ENCODE assay signal across 8 cellular contexts in genomic region chr5:115586525-115587146, GRCh38. TPM values are rescaled to one million over a fixed set of nuclear protein-coding genes. Genes with fewer than 3 reads are reported as not detected.
DNase-seq lines count a peak whose midpoint lies in the region; ATAC-seq and FAIRE-seq lines count a peak whose summit lies in the region.

No MANE protein-coding gene starts in this region.

- POLR2A ChIA-PET in naive thymus-derived CD4-positive, alpha-beta T cell (lab: Charles Lee), result no interaction called here

- H3K27me3 ChIP-seq in naive thymus-derived CD4-positive, alpha-beta T cell (ENCODE audit: control insufficient read depth in 2 of 2, insufficient read depth in 2 of 2, low read length in 2 of 2), result no peaks in the 10 kb centered on the region

- peaks cover 0 to 5% (median 0%) of the 10 kb centered on the region in 5 donors for H3K27me3 Mint-ChIP-seq in naive thymus-derived CD4-positive, alpha-beta T cell

- no peaks in the 10 kb centered on the region for H3K4me1 Mint-ChIP-seq in naive thymus-derived CD4-positive, alpha-beta T cell

- H3K36me3 ChIP-seq in naive thymus-derived CD4-positive, alpha-beta T cell (ENCODE audit: control insufficient read depth in 2 of 3, insufficient read depth in 3 of 3, low read length in 3 of 3), result no peaks in the 10 kb centered on the region

- FAIRE-seq in A204.1 (lab: Jason Lieb, UNC) (peak; percentile 87), GM18507 (lab: Jason Lieb, UNC) (peak; percentile 56)

- no peak overlapping the region for H3K27ac Mint-ChIP-seq in naive thymus-derived CD4-positive, alpha-beta T cell

- peak; percentile 56 for ATAC-seq in naive thymus-derived CD4-positive, alpha-beta T cell
- ATAC-seq in GM18858 (IDR thresholded peaks at IDR 0.05; ENCODE audit: unreplicated experiment), result no peak

- no peaks in the 10 kb centered on the region for H3K36me3 Mint-ChIP-seq in naive thymus-derived CD4-positive, alpha-beta T cell

- H3K9me3 Mint-ChIP-seq in naive thymus-derived CD4-positive, alpha-beta T cell, result no peaks in the 10 kb centered on the region

- CTCF ChIA-PET in naive thymus-derived CD4-positive, alpha-beta T cell (lab: Charles Lee), result interaction anchor here (0.6 to 1.6 kb wide), 3 partner anchors 277 to 1403 kb away, joined by 4 to 5 read pairs (median 4); no protein-coding TSS in a partner anchor

- H3K27ac ChIP-seq in naive thymus-derived CD4-positive, alpha-beta T cell (ENCODE audit: low read depth, low read length), result no peak overlapping the region

- no peak overlapping the region for H3K4me3 ChIP-seq in naive thymus-derived CD4-positive, alpha-beta T cell (ENCODE audit: low read length)

- intact Hi-C loops in naive thymus-derived CD4-positive, alpha-beta T cell (cut with micrococcal nuclease), result loop anchor here (1.0 to 5.0 kb wide), 7 partner anchors 44 to 1974 kb away; partner anchors contain the start of gene FEM1C (in 1 of the 2)

- no peaks in the 10 kb centered on the region for H3K9me3 ChIP-seq in naive thymus-derived CD4-positive, alpha-beta T cell (ENCODE audit: control insufficient read depth in 2 of 3, low read length in 3 of 3)

- no peak overlapping the region for H3K4me3 Mint-ChIP-seq in naive thymus-derived CD4-positive, alpha-beta T cell

- no peaks in the 10 kb centered on the region for H3K4me1 ChIP-seq in naive thymus-derived CD4-positive, alpha-beta T cell (ENCODE audit: control insufficient read depth in 2 of 2, insufficient read depth in 2 of 2, low read length in 2 of 2)

- DNase-seq in GM18507 (ENCODE audit: extremely low spot score, insufficient read length, low read depth), result no peak
- DNase-seq in NCI-H345 (lab: John Stamatoyannopoulos, UW), result peak; percentile 15
- DNase-seq in cerebellar cortex (ENCODE audit: low spot score), result peak; percentile 56
- DNase-seq in naive thymus-derived CD4-positive, alpha-beta T cell, result peak in 6 of 9 donors; percentile 13 to 38 (median 27)
- no peak for DNase-seq in stimulated activated CD4-positive, alpha-beta T cell treated with anti-CD3 and anti-CD28 coated beads, Interleukin-1b, Interleukin-23, amount 100 ng/mL, for 48 hours
- DNase-seq in cortex of kidney (lab: John Stamatoyannopoulos, UW), result no peak

RNA-seq across cellular contexts. Expression of gene TICAM2, which starts 15.6 kb away (rescaled TPM):
- total RNA-seq in naive thymus-derived CD4-positive, alpha-beta T cell, result 1 to 10 TPM in 4 of 5 experiments, under 1 TPM in 1; 0.93 to 3.7 (median 1.9) TPM
- under 1 TPM; 0.14 to 0.60 TPM for polyA plus RNA-seq in naive thymus-derived CD4-positive, alpha-beta T cell

RNA-seq across cellular contexts. Expression of gene TMED7, which starts 39.2 kb away (rescaled TPM):
- 10 to 100 TPM; 41.7 to 58.0 (median 47.5) TPM for total RNA-seq in naive thymus-derived CD4-positive, alpha-beta T cell
- polyA plus RNA-seq in naive thymus-derived CD4-positive, alpha-beta T cell, result 10 to 100 TPM; 31.5 to 42.9 TPM

RNA-seq across cellular contexts. Expression of gene FEM1C, which starts 42.1 kb away (rescaled TPM):
- 10 to 100 TPM; 14.9 to 33.1 (median 18.5) TPM for total RNA-seq in naive thymus-derived CD4-positive, alpha-beta T cell
- 1 to 10 TPM; 2.0 to 2.7 TPM for polyA plus RNA-seq in naive thymus-derived CD4-positive, alpha-beta T cell

Comparison
In these comparisons a context has a peak if more than half of its experiments do, and no peak if none do; other contexts are left out.
1. DNase-seq: peak in NCI-H345 (single experiment), cerebellar cortex (single experiment) and naive thymus-derived CD4-positive, alpha-beta T cell (6 of 9); none in GM18507 (single experiment), stimulated activated CD4-positive, alpha-beta T cell treated with anti-CD3 and anti-CD28 coated beads, Interleukin-1b, Interleukin-23, amount 100 ng/mL, for 48 hours (single experiment) and cortex of kidney (single experiment).